1 cellular context compared by ENCODE assay signal in genomic region chr5:54523534-54523933, GRCh38.
TF ChIP-seq lines count a peak whose summit lies in the region.

No MANE protein-coding gene starts in this region.

TF ChIP-seq in HepG2, 621 proteins besides CTCF, POLR2A, EP300 and RAD21 (continued from another document):
- TF ChIP-seq ZNF280D (CRISPR knock-in tag; IDR thresholded peaks at IDR 0.05) = no peak
- no peak for TF ChIP-seq ZNF747 (CRISPR knock-in tag; IDR thresholded peaks at IDR 0.05; ENCODE audit: borderline replicate concordance)
- no peak for TF ChIP-seq SNAPC5 (CRISPR knock-in tag; IDR thresholded peaks at IDR 0.05; ENCODE audit: borderline replicate concordance)
- TF ChIP-seq SOX13 (IDR thresholded peaks at IDR 0.05) = no peak
- no peak for TF ChIP-seq SOX13 (CRISPR knock-in tag; conservative IDR thresholded peaks at IDR 0.05 in 1 of 2, IDR thresholded peaks at IDR 0.05 in 1 of 2)
- no peak for TF ChIP-seq ZHX1 (CRISPR knock-in tag; IDR thresholded peaks at IDR 0.05; ENCODE audit: low read depth)
- no peak for TF ChIP-seq ZNF609 (CRISPR knock-in tag; IDR thresholded peaks at IDR 0.05; ENCODE audit: borderline replicate concordance)
